Comparison of ENCODE assay signal across 12 cellular contexts in the genomic region with DNA sequence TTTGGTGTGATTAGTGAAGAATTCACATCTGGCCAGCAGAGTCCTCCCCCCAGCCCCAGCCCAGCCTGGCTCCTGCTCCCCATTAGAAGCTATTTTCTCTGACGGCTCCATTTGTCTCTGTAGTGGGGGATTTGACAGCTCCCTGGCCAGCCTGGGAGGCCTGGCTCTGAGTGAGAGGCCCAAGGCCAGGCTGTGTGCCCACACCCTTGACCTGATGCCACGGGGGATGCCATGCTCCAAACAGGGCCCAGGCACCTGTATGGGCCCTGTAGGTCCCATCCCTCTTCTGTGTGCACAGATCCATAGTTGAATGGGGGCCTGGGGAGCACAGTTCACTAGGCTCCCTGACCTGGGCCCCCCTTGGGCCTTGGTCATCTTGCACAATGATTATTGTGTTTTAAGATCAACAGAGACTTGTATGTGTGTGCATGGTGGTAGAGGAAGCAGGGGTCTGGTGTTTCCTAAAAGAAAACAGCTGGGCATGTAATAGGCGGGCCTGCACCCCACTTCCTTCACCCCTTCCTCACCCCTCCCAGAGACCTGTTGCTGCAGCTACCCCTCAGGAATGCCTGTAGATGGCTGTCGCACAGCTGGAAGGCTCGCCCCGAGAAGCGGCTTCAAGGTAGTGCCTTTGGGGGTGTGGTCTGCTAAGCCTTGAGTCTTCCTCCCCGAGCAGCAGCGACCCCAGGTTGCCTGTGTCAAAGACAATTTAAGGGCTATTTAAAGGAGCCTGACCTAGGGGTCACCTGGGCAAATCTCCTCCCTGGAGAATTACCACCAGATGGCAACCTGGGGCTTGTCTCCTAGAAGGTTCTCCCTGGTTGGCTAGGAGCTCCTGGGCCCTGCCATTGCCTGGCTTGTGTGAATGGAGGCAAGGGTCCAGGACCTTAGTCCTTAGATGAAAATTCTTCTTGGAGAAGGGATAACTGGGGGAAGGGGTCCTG. TPM values are rescaled to one million over a fixed set of nuclear protein-coding genes. Genes with fewer than 3 reads are reported as not detected.
DNase-seq lines count a peak whose midpoint lies in the region; ATAC-seq, FAIRE-seq and TF ChIP-seq lines count a peak whose summit lies in the region.
"Had no signal": no experiment of that assay in that cellular context is flagged by ENCODE, and none has a peak within 500 bp of the region (broad histone marks: within the 10 kb centered on the region; RNA-seq: fewer than 3 reads in every experiment).

No MANE protein-coding gene starts in this region.

- no peaks in the 10 kb centered on the region for H3K36me3 Mint-ChIP-seq in natural killer cell
- H3K36me3 Mint-ChIP-seq: naive B cell had no signal

- H3K79me2 ChIP-seq in keratinocyte (ENCODE audit: control insufficient read depth, insufficient read depth, low read length): no peaks in the 10 kb centered on the region

- ATAC-seq in HG03354 (IDR thresholded peaks at IDR 0.05; ENCODE audit: poor library complexity, severe bottlenecking, unreplicated experiment) (no peak), GM21390 (IDR thresholded peaks at IDR 0.05; ENCODE audit: unreplicated experiment) (no peak), GM18520 (IDR thresholded peaks at IDR 0.05; ENCODE audit: unreplicated experiment) (no peak), natural killer cell (no peak)

- no peak overlapping the region for H3K4me3 Mint-ChIP-seq in natural killer cell

- no peaks in the 10 kb centered on the region for H3K4me1 Mint-ChIP-seq in natural killer cell

- no peak overlapping the region for H3K4me3 ChIP-seq in keratinocyte (ENCODE audit: control insufficient read depth in 2 of 3, extremely low read depth in 1 of 3, insufficient read depth in 2 of 3, low read depth in 1 of 3, low read length in 3 of 3)
- H3K4me3 ChIP-seq: SK-N-MC, suprapubic skin had no signal

- H3K9me1 ChIP-seq in keratinocyte (ENCODE audit: control insufficient read depth, extremely low read depth, insufficient read depth, low read length): no peaks in the 10 kb centered on the region

- FAIRE-seq in D721Med (lab: Jason Lieb, UNC) (no peak), keratinocyte (lab: Jason Lieb, UNC) (no peak)

- no peaks in the 10 kb centered on the region for H3K36me3 ChIP-seq in keratinocyte (ENCODE audit: control insufficient read depth in 2 of 2, extremely low read depth in 1 of 2, insufficient read depth in 2 of 2, low read length in 2 of 2)
- H3K36me3 ChIP-seq: suprapubic skin had no signal

- H3K27ac ChIP-seq in VCaP (no peak overlapping the region), keratinocyte (ENCODE audit: control insufficient read depth, insufficient read depth, low read length) (no peak overlapping the region)
- H3K27ac ChIP-seq: SK-N-MC, suprapubic skin had no signal

- no peak overlapping the region for H3K9ac ChIP-seq in keratinocyte (ENCODE audit: control insufficient read depth, extremely low read depth, insufficient read depth, low read length)

- H4K20me1 ChIP-seq in keratinocyte (ENCODE audit: control insufficient read depth, extremely low read depth, insufficient read depth, low read length): no peaks in the 10 kb centered on the region

- no peaks in the 10 kb centered on the region for H3K9me3 ChIP-seq in keratinocyte (ENCODE audit: control insufficient read depth, low read depth, low read length)
- H3K9me3 ChIP-seq: suprapubic skin had no signal

- DNase-seq in D721Med (ENCODE audit: insufficient read length, low spot score) (no peak), HuH-7.5 (ENCODE audit: low spot score) (peak; percentile 68), keratinocyte (ENCODE audit: low read depth, low spot score) (no peak), natural killer cell (no peak)
- DNase-seq: activated CD8-positive, alpha-beta memory T cell treated with anti-CD3 and anti-CD28 coated beads, Interleukin-2, amount 50 U/mL, for 4 hours; naive B cell had no signal

- no peak overlapping the region for H2AFZ ChIP-seq in keratinocyte (ENCODE audit: control insufficient read depth, low read length)

- peak; percentile 23 for TF ChIP-seq CTCF in D721Med (IDR thresholded peaks at IDR 0.05; ENCODE audit: insufficient read depth, missing control alignments)
- peak; percentile 41 for TF ChIP-seq CTCF in VCaP (conservative IDR thresholded peaks at IDR 0.05)
- peak in 2 of 3 experiments; percentile 31 to 44 for TF ChIP-seq CTCF in keratinocyte (optimal IDR thresholded peaks at IDR 0.05 in 1 of 3, IDR thresholded peaks at IDR 0.05 in 1 of 3, conservative IDR thresholded peaks at IDR 0.05 in 1 of 3; ENCODE audit: extremely low read depth in 1 of 3, insufficient read depth in 2 of 3, low read length in 3 of 3)
- TF ChIP-seq CTCF in natural killer cell (IDR thresholded peaks at IDR 0.05): no peak

- H3K27ac Mint-ChIP-seq in natural killer cell: no peak overlapping the region
- H3K27ac Mint-ChIP-seq: naive B cell had no signal

- H3K4me2 ChIP-seq in keratinocyte (ENCODE audit: control insufficient read depth, extremely low read depth, insufficient read depth, low read depth, low read length): no peak overlapping the region

- peaks cover 36 to 60% of the 10 kb centered on the region in 2 donors for H3K27me3 Mint-ChIP-seq in natural killer cell (ENCODE audit: low read depth in 2 of 2)

- no peaks in the 10 kb centered on the region for H3K9me3 Mint-ChIP-seq in natural killer cell
- H3K9me3 Mint-ChIP-seq: naive B cell had no signal

- dilution Hi-C loops in keratinocyte (cut with MboI; ENCODE audit: extremely low pct_ligation_motif_present, low sequenced_read_pairs): no loop called here

- intact Hi-C loops in natural killer cell (cut with micrococcal nuclease): no loop called here

- H3K4me1 ChIP-seq in keratinocyte (ENCODE audit: control insufficient read depth, extremely low read depth, insufficient read depth, low read length): peaks cover 20% of the 10 kb centered on the region

- H3K27me3 ChIP-seq in keratinocyte (ENCODE audit: control insufficient read depth, extremely low read depth, insufficient read depth, low read length): peaks cover 12% of the 10 kb centered on the region

RNA-seq across cellular contexts. Expression of a gene that starts 51.0 kb away (rescaled TPM):
- not detected in 3 replicates for polyA plus RNA-seq in keratinocyte
- not detected for polyA plus RNA-seq in keratinocyte (2011; ENCODE audit: low read depth)
- polyA plus RNA-seq in keratinocyte (2011; cell fraction: cytosol; rRNA removed): not detected in 2 replicates
- polyA plus RNA-seq in keratinocyte (2011; cell fraction: nucleus; rRNA removed): not detected in 2 replicates
- polyA plus RNA-seq in keratinocyte (2012; ENCODE audit: low replicate concordance): not detected in 2 replicates
- polyA minus RNA-seq in keratinocyte: not detected in 3 replicates
- not detected for polyA minus RNA-seq in keratinocyte (2011; cell fraction: cytosol; rRNA and poly(A)+ RNA removed)
- polyA minus RNA-seq in keratinocyte (2011; cell fraction: nucleus; rRNA and poly(A)+ RNA removed): not detected in 2 replicates
- not detected for total RNA-seq in natural killer cell
- total RNA-seq: suprapubic skin had no signal
